Comparison of ENCODE assay signal across 19 cellular contexts in the genomic region with DNA sequence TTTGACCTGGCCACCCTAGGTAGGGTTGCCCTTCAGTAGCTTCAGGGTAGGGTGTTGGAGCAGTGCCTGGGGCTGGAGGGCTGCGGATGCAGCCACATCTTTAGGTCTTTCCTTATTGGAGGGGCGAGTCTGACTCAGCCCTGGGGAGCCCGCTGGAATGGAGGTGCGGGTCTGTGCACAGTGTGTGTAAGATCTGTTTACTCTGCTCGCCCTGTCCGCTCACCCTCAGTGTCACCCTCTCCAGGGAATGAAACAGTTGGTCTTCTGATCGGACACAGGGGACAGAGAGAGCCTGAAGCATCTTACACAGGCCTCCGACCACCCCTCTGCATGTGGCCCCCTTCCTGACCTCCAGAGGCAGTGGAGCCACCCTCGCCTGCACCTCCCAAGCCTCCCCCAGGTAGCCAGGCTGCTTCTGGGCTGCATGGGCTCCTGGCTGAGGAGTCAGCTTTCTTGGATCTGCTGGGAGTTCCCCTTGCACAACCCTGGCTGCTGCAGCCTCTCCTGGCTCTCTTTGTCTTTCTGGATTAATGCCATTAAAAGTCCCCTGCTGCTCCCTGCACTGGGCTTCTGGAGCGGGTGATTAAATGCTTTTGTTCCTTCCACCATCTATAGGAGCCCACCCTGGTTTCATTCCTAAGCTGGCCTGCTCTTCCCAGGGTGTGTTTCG.
DNase-seq lines count a peak whose midpoint lies in the region; ATAC-seq, FAIRE-seq and TF ChIP-seq lines count a peak whose summit lies in the region.
"Had no signal": no experiment of that assay in that cellular context is flagged by ENCODE, and none has a peak within 500 bp of the region (broad histone marks: within the 10 kb centered on the region; RNA-seq: fewer than 3 reads in every experiment).

No MANE protein-coding gene starts in this region.

- no peak for DNase-seq in bronchial epithelial cell (ENCODE audit: low read depth)
- peak; percentile 53 for DNase-seq in kidney
- no peak for DNase-seq in stimulated activated CD4-positive, alpha-beta T cell treated with anti-CD3 and anti-CD28 coated beads, Interleukin-2, amount 100 ng/mL, for 24 hours
- DNase-seq in LoVo (ENCODE audit: low spot score), result no peak
- DNase-seq: activated CD4-positive, alpha-beta T cell treated with anti-CD3 and anti-CD28 coated beads, Interleukin-2, amount 50 U/mL, for 1 hour; anterior cingulate cortex; DND-41; naive thymus-derived CD4-positive, alpha-beta T cell; NCI-H526 treated with DMSO at 0.1 percent for 48 hours; SHP77 treated with DMSO at 0.1 percent for 48 hours; stimulated activated CD4-positive, alpha-beta T cell treated with anti-CD3 and anti-CD28 coated beads, Interleukin-4, amount 100 ng/mL, for 24 hours; T-helper 9 cell had no signal

- intact Hi-C loops in kidney (cut with DNase I), result no loop called here

- ATAC-seq in HG02763 (IDR thresholded peaks at IDR 0.05; ENCODE audit: unreplicated experiment) (no peak), HG03095 (IDR thresholded peaks at IDR 0.05; ENCODE audit: unreplicated experiment) (no peak)
- ATAC-seq: GM12878; left lobe of liver; naive thymus-derived CD4-positive, alpha-beta T cell had no signal

- no peaks in the 10 kb centered on the region for H3K36me3 ChIP-seq in BLaER1
- no peaks in the 10 kb centered on the region for H3K36me3 ChIP-seq in HUES64 (ENCODE audit: insufficient read depth, low read length)
- H3K36me3 ChIP-seq in bronchial epithelial cell (ENCODE audit: control insufficient read depth, insufficient read depth, low read length), result no peaks in the 10 kb centered on the region
- H3K36me3 ChIP-seq in kidney (ENCODE audit: control insufficient read depth in 1 of 2, insufficient read depth in 2 of 2, low read length in 2 of 2), result no peaks in the 10 kb centered on the region

- TF ChIP-seq CTCF in bronchial epithelial cell (IDR thresholded peaks at IDR 0.05; ENCODE audit: insufficient read depth, low read length, severe bottlenecking), result no peak
- TF ChIP-seq CTCF in kidney (IDR thresholded peaks at IDR 0.05; ENCODE audit: borderline replicate concordance, extremely low read depth, insufficient read depth), result no peak

- H3K4me3 ChIP-seq in BLaER1 (no peak overlapping the region), HUES64 (ENCODE audit: low read length) (no peak overlapping the region), bronchial epithelial cell (ENCODE audit: low read depth, low read length) (no peak overlapping the region), kidney (ENCODE audit: low read length in 2 of 2) (no peak overlapping the region)
- H3K4me3 ChIP-seq: GM12878 had no signal

- no peaks in the 10 kb centered on the region for H4K20me1 ChIP-seq in BLaER1

- FAIRE-seq in bronchial epithelial cell (lab: Jason Lieb, UNC), result peak; percentile 64
- no peak for FAIRE-seq in kidney (lab: Jason Lieb, UNC)
- FAIRE-seq: GM12878, HTR-8/SVneo had no signal

- H3K4me1 ChIP-seq in BLaER1, result peaks cover 66% of the 10 kb centered on the region
- H3K4me1 ChIP-seq in HUES64 (ENCODE audit: insufficient read depth, low read length), result peaks cover 25% of the 10 kb centered on the region
- no peaks in the 10 kb centered on the region for H3K4me1 ChIP-seq in kidney (ENCODE audit: control insufficient read depth in 1 of 2, insufficient read depth in 1 of 2, low read depth in 1 of 2, low read length in 2 of 2)

- WGBS in HUES64, result 60% methylated on average over 11 of the region's 11 CpGs

- H3K9me3 ChIP-seq in BLaER1 (peaks cover 12% of the 10 kb centered on the region; the same call in 1 of the 2 replicates), HUES64 (ENCODE audit: insufficient read depth, low read depth, low read length) (no peaks in the 10 kb centered on the region), kidney (ENCODE audit: control insufficient read depth in 1 of 2, low read length in 2 of 2) (no peaks in the 10 kb centered on the region)

- H3K9ac ChIP-seq in BLaER1 (no peak overlapping the region), HUES64 (ENCODE audit: low read depth, low read length) (peak overlapping the region; percentile 17; the same call in 1 of the 2 replicates), kidney (ENCODE audit: low read length in 2 of 2) (no peak overlapping the region)

- H3K27ac ChIP-seq in BLaER1 (no peak overlapping the region), HUES64 (ENCODE audit: low read depth, low read length) (peak overlapping the region; percentile 72; the same call in 1 of the 2 replicates), kidney (ENCODE audit: low read depth in 2 of 2, low read length in 2 of 2) (no peak overlapping the region)

- H3K4me2 ChIP-seq in BLaER1, result peak overlapping the region; percentile 38

- H3K27me3 ChIP-seq in BLaER1, result no peaks in the 10 kb centered on the region
- no peaks in the 10 kb centered on the region for H3K27me3 ChIP-seq in HUES64 (ENCODE audit: insufficient read depth, low read length)
- H3K27me3 ChIP-seq in bronchial epithelial cell (ENCODE audit: control insufficient read depth, insufficient read depth, low read length), result peaks cover 1% of the 10 kb centered on the region
